Comparison of ENCODE assay signal across 1 cellular context in the genomic region with DNA sequence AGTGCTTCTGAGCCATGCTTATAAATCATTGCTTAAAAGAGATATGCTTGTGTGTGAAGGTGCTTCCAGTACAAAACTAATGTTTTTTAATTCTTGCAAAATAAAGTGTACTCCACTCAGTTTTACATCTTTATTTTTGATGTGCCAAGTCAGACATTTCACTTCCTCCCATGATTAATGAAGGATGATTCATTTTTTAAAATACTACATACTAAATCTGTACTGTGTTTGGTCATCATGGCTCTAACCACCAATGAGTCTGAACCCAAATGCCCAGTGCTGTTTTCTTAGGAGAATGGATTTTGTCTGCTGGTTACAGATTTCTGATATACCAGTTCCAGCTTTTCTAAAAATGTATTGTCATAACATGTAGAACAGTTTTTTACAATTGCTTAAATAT.
TF ChIP-seq lines count a peak whose summit lies in the region.

No MANE protein-coding gene starts in this region.

TF ChIP-seq in endothelial cell of umbilical vein, 7 proteins besides CTCF, POLR2A, EP300 and RAD21 (continued from another document):
- peak; percentile 60 for TF ChIP-seq FOS (IDR thresholded peaks at IDR 0.05; ENCODE audit: borderline replicate concordance, insufficient read depth, low read length)
